ENCODE assay signal across 1 cellular context in genomic region chr19:38388310-38389100, GRCh38.
TF ChIP-seq lines count a peak whose summit lies in the region.

Gene SPRED3, plus strand, starts transcription at chr19:38388697. Its CDS starts 1,606 bp downstream, at chr19:38390303.

TF ChIP-seq in GM12878, 131 proteins besides CTCF, POLR2A, EP300 and RAD21 (continued from another document):
- no peak for TF ChIP-seq ZBED1 (IDR thresholded peaks at IDR 0.05; ENCODE audit: borderline replicate concordance)
- no peak for TF ChIP-seq ZBTB4 (CRISPR knock-in tag; IDR thresholded peaks at IDR 0.05)
- no peak for TF ChIP-seq BMI1 (IDR thresholded peaks at IDR 0.05; ENCODE audit: borderline replicate concordance)
- no peak for TF ChIP-seq MTA2 (IDR thresholded peaks at IDR 0.05; ENCODE audit: low read depth)
- no peak for TF ChIP-seq RUNX3 (IDR thresholded peaks at IDR 0.05; ENCODE audit: low read length)
- no peak for TF ChIP-seq NR2F1 (conservative IDR thresholded peaks at IDR 0.05)
